11 cellular contexts compared by ENCODE assay signal in the genomic region with DNA sequence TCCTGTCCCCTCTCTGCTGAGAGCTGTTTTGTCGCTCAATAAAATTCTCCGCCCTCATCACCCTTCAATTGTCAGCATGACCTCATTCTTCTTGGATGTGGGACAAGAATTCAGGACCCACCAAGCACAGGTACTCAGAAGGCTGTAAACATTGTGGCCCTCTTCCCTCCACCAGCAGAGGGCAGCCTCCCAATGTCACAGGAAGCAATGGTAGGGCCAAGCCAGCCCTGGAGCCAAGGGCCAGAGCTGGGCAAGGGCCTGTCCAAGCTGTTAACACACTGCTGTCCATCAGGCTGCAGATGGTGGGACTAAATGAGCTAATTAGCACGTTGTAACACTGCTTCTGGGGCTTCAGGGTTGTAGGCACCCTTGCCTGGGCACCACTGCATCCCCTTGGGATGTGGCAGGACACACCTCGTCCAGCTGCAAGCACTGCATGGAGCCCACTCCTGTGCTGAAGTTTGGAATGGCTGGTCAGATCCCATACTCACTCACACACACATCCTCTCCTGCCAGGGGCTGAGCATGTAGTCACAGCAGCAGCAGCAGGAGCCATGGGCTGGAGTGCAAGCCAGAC.
DNase-seq lines count a peak whose midpoint lies in the region; ATAC-seq and TF ChIP-seq lines count a peak whose summit lies in the region.
"Had no signal": no experiment of that assay in that cellular context is flagged by ENCODE, and none has a peak within 500 bp of the region (broad histone marks: within the 10 kb centered on the region; RNA-seq: fewer than 3 reads in every experiment).

No MANE protein-coding gene starts in this region.

- no peak for ATAC-seq in HG03442 (IDR thresholded peaks at IDR 0.05; ENCODE audit: unreplicated experiment)
- ATAC-seq in activated CD8-positive, alpha-beta memory T cell treated with anti-CD3 and anti-CD28 coated beads, Interleukin-2, amount 10 ng/mL, durations not matched to agents 7 days and 5 days = no peak
- ATAC-seq: left lobe of liver had no signal

- DNase-seq in activated CD8-positive, alpha-beta memory T cell treated with anti-CD3 and anti-CD28 coated beads, Interleukin-2, amount 50 U/mL, for 48 hours = peak; percentile 54
- DNase-seq in activated CD8-positive, alpha-beta memory T cell treated with anti-CD3 and anti-CD28 coated beads, Interleukin-2, amount 50 U/mL, for 4 hours = no peak
- peak; percentile 29 for DNase-seq in NB4 (ENCODE audit: low read depth)
- peak; percentile 50 for DNase-seq in ecto neural progenitor cell (ENCODE audit: low spot score)
- peak; percentile 7 for DNase-seq in stimulated activated CD4-positive, alpha-beta T cell treated with anti-CD3 and anti-CD28 coated beads, Interleukin-4, amount 100 ng/mL, for 24 hours
- no peak for DNase-seq in activated CD8-positive, alpha-beta memory T cell treated with anti-CD3 and anti-CD28 coated beads, Interleukin-2, amount 10 ng/mL, durations not matched to agents 7 days and 5 days
- DNase-seq in NCI-H2081 (lab: John Stamatoyannopoulos, UW) = no peak
- DNase-seq: C1 segment of cervical spinal cord had no signal

- H3K4me1 Mint-ChIP-seq in activated CD8-positive, alpha-beta memory T cell treated with anti-CD3 and anti-CD28 coated beads, Interleukin-2, amount 10 ng/mL, durations not matched to agents 7 days and 5 days = peaks cover 16% of the 10 kb centered on the region

- peaks cover 4% of the 10 kb centered on the region for H3K36me3 Mint-ChIP-seq in activated CD8-positive, alpha-beta memory T cell treated with anti-CD3 and anti-CD28 coated beads, Interleukin-2, amount 10 ng/mL, durations not matched to agents 7 days and 5 days

- no peak overlapping the region for H3K27ac Mint-ChIP-seq in activated CD8-positive, alpha-beta memory T cell treated with anti-CD3 and anti-CD28 coated beads, Interleukin-2, amount 10 ng/mL, durations not matched to agents 7 days and 5 days

- TF ChIP-seq POLR2A in NB4 (IDR thresholded peaks at IDR 0.05; ENCODE audit: extremely low read depth, insufficient read length) = no peak

- peaks cover 7% of the 10 kb centered on the region for H3K9me3 Mint-ChIP-seq in activated CD8-positive, alpha-beta memory T cell treated with anti-CD3 and anti-CD28 coated beads, Interleukin-2, amount 10 ng/mL, durations not matched to agents 7 days and 5 days (ENCODE audit: low read depth)

- H3K27me3 Mint-ChIP-seq in activated CD8-positive, alpha-beta memory T cell treated with anti-CD3 and anti-CD28 coated beads, Interleukin-2, amount 10 ng/mL, durations not matched to agents 7 days and 5 days = no peaks in the 10 kb centered on the region

- CTCF ChIA-PET in activated CD8-positive, alpha-beta memory T cell treated with anti-CD3 and anti-CD28 coated beads, Interleukin-2, amount 10 ng/mL, durations not matched to agents 7 days and 5 days (lab: Charles Lee) = no interaction called here

- H3K4me3 ChIP-seq in NB4 (ENCODE audit: low read depth, low read length) = no peak overlapping the region
- H3K4me3 ChIP-seq: ascending aorta had no signal

- H3K4me3 Mint-ChIP-seq in activated CD8-positive, alpha-beta memory T cell treated with anti-CD3 and anti-CD28 coated beads, Interleukin-2, amount 10 ng/mL, durations not matched to agents 7 days and 5 days = no peak overlapping the region

- peak; percentile 22 for TF ChIP-seq CTCF in NB4 (IDR thresholded peaks at IDR 0.05; ENCODE audit: low read depth, low read length)

Comparison
In these comparisons a context has a peak if more than half of its experiments do, and no peak if none do; other contexts are left out.
1. DNase-seq: peak in activated CD8-positive, alpha-beta memory T cell treated with anti-CD3 and anti-CD28 coated beads, Interleukin-2, amount 50 U/mL, for 48 hours (single experiment), NB4 (single experiment), ecto neural progenitor cell (single experiment) and stimulated activated CD4-positive, alpha-beta T cell treated with anti-CD3 and anti-CD28 coated beads, Interleukin-4, amount 100 ng/mL, for 24 hours (single experiment); none in activated CD8-positive, alpha-beta memory T cell treated with anti-CD3 and anti-CD28 coated beads, Interleukin-2, amount 50 U/mL, for 4 hours (single experiment), activated CD8-positive, alpha-beta memory T cell treated with anti-CD3 and anti-CD28 coated beads, Interleukin-2, amount 10 ng/mL, durations not matched to agents 7 days and 5 days (single experiment) and NCI-H2081 (0 of 2).